12 cellular contexts compared by ENCODE assay signal in genomic region chr2:16218651-16219050, GRCh38.
DNase-seq lines count a peak whose midpoint lies in the region; ATAC-seq and TF ChIP-seq lines count a peak whose summit lies in the region.
"Had no signal": no experiment of that assay in that cellular context is flagged by ENCODE, and none has a peak within 500 bp of the region (broad histone marks: within the 10 kb centered on the region; RNA-seq: fewer than 3 reads in every experiment).

No MANE protein-coding gene starts in this region.

- TF ChIP-seq CTCF in LNCAP (IDR thresholded peaks at IDR 0.05) (peak; percentile 23; the same call in 1 of the 2 replicates), dorsolateral prefrontal cortex (IDR thresholded peaks at IDR 0.05 in 54 of 56, conservative IDR thresholded peaks at IDR 0.05 in 2 of 56; ENCODE audit: low read depth in 1 of 56, partially characterized antibody in 56 of 56) (peak in 30 of 56 donors; percentile 10 to 53 (median 32)), retinal pigment epithelial cell (conservative IDR thresholded peaks at IDR 0.05; ENCODE audit: low read depth, low read length) (peak; percentile 31)

- H3K27me3 Mint-ChIP-seq in activated CD4-positive, alpha-beta T cell treated with anti-CD3 and anti-CD28 coated beads for 36 hours = peaks cover 5% of the 10 kb centered on the region
- no peaks in the 10 kb centered on the region for H3K27me3 Mint-ChIP-seq in activated CD4-positive, alpha-beta T cell treated with anti-CD3 and anti-CD28 coated beads, Interleukin-2, amount 10 ng/mL, durations not matched to agents 24 days and 14 days
- H3K27me3 Mint-ChIP-seq: activated CD8-positive, alpha-beta memory T cell treated with anti-CD3 and anti-CD28 coated beads, Interleukin-2, amount 10 ng/mL, durations not matched to agents 7 days and 5 days had no signal

- no peak for ATAC-seq in activated CD4-positive, alpha-beta T cell treated with anti-CD3 and anti-CD28 coated beads for 36 hours
- ATAC-seq in HG02623 (IDR thresholded peaks at IDR 0.05; ENCODE audit: unreplicated experiment) = no peak
- no peak for ATAC-seq in HG03439 (IDR thresholded peaks at IDR 0.05; ENCODE audit: unreplicated experiment)
- ATAC-seq: activated CD8-positive, alpha-beta memory T cell treated with anti-CD3 and anti-CD28 coated beads, Interleukin-2, amount 10 ng/mL, durations not matched to agents 7 days and 5 days; stimulated activated memory B cell treated with anti-CD40 and anti-IgM and Interleukin-4, amounts not matched to agents 10 μg/mL and 1 μg/mL and 100 μg/mL, for 72 hours had no signal

- CTCF ChIA-PET in activated CD4-positive, alpha-beta T cell treated with anti-CD3 and anti-CD28 coated beads for 36 hours (lab: Charles Lee) = interaction anchor here (0.6 to 1.2 kb wide), 3 partner anchors 279 to 851 kb away, joined by 3 to 4 read pairs (median 3); no protein-coding TSS in a partner anchor

- POLR2A ChIA-PET in activated CD4-positive, alpha-beta T cell treated with anti-CD3 and anti-CD28 coated beads for 36 hours (lab: Charles Lee) = no interaction called here

- H3K27me3 ChIP-seq in dorsolateral prefrontal cortex = peaks cover 0 to 6% (median 0%) of the 10 kb centered on the region in 45 donors
- H3K27me3 ChIP-seq: MG63 had no signal

- H3K27ac Mint-ChIP-seq in activated CD4-positive, alpha-beta T cell treated with anti-CD3 and anti-CD28 coated beads for 36 hours = no peak overlapping the region
- no peak overlapping the region for H3K27ac Mint-ChIP-seq in activated CD4-positive, alpha-beta T cell treated with anti-CD3 and anti-CD28 coated beads, Interleukin-2, amount 10 ng/mL, durations not matched to agents 24 days and 14 days
- H3K27ac Mint-ChIP-seq: activated CD8-positive, alpha-beta memory T cell treated with anti-CD3 and anti-CD28 coated beads, Interleukin-2, amount 10 ng/mL, durations not matched to agents 7 days and 5 days; stimulated activated memory B cell treated with anti-CD40 and anti-IgM and Interleukin-4, amounts not matched to agents 10 μg/mL and 1 μg/mL and 100 μg/mL, for 72 hours had no signal

- peak; percentile 39 for DNase-seq in activated CD4-positive, alpha-beta T cell treated with anti-CD3 and anti-CD28 coated beads for 36 hours
- DNase-seq in activated CD4-positive, alpha-beta T cell treated with anti-CD3 and anti-CD28 coated beads, Interleukin-2, amount 10 ng/mL, durations not matched to agents 24 days and 14 days = no peak
- DNase-seq in dorsolateral prefrontal cortex = no peak
- DNase-seq in retinal pigment epithelial cell (ENCODE audit: low read depth) = no peak
- DNase-seq in amniotic stem cell (lab: John Stamatoyannopoulos, UW) = no peak
- DNase-seq: activated CD8-positive, alpha-beta memory T cell treated with anti-CD3 and anti-CD28 coated beads, Interleukin-2, amount 10 ng/mL, durations not matched to agents 7 days and 5 days; MG63 had no signal

- intact Hi-C loops in activated CD4-positive, alpha-beta T cell treated with anti-CD3 and anti-CD28 coated beads for 36 hours (cut with DNase I, micrococcal nuclease) = loop anchor here in 1 of 2 experiments (1.0 kb wide), 1 partner anchor 279 kb away; no protein-coding TSS in a partner anchor
- intact Hi-C loops in activated CD4-positive, alpha-beta T cell treated with anti-CD3 and anti-CD28 coated beads, Interleukin-2, amount 10 ng/mL, durations not matched to agents 24 days and 14 days (cut with micrococcal nuclease) = no loop called here
- intact Hi-C loops in dorsolateral prefrontal cortex (cut with DNase I) = loop anchor here (5.0 to 10.0 kb wide), 3 partner anchors 104 to 276 kb away; partner anchors contain the start of gene MYCN (in 2 of the 2)

- H3K36me3 Mint-ChIP-seq in activated CD4-positive, alpha-beta T cell treated with anti-CD3 and anti-CD28 coated beads for 36 hours (ENCODE audit: low read depth) = no peaks in the 10 kb centered on the region
- H3K36me3 Mint-ChIP-seq in activated CD4-positive, alpha-beta T cell treated with anti-CD3 and anti-CD28 coated beads, Interleukin-2, amount 10 ng/mL, durations not matched to agents 24 days and 14 days (ENCODE audit: low read depth) = no peaks in the 10 kb centered on the region
- H3K36me3 Mint-ChIP-seq: activated CD8-positive, alpha-beta memory T cell treated with anti-CD3 and anti-CD28 coated beads, Interleukin-2, amount 10 ng/mL, durations not matched to agents 7 days and 5 days; stimulated activated memory B cell treated with anti-CD40 and anti-IgM and Interleukin-4, amounts not matched to agents 10 μg/mL and 1 μg/mL and 100 μg/mL, for 72 hours had no signal

- no peaks in the 10 kb centered on the region for H3K4me1 Mint-ChIP-seq in activated CD4-positive, alpha-beta T cell treated with anti-CD3 and anti-CD28 coated beads for 36 hours
- H3K4me1 Mint-ChIP-seq in activated CD4-positive, alpha-beta T cell treated with anti-CD3 and anti-CD28 coated beads, Interleukin-2, amount 10 ng/mL, durations not matched to agents 24 days and 14 days = no peaks in the 10 kb centered on the region
- H3K4me1 Mint-ChIP-seq: activated CD8-positive, alpha-beta memory T cell treated with anti-CD3 and anti-CD28 coated beads, Interleukin-2, amount 10 ng/mL, durations not matched to agents 7 days and 5 days; stimulated activated memory B cell treated with anti-CD40 and anti-IgM and Interleukin-4, amounts not matched to agents 10 μg/mL and 1 μg/mL and 100 μg/mL, for 72 hours had no signal

- no peak overlapping the region for H3K4me3 Mint-ChIP-seq in activated CD4-positive, alpha-beta T cell treated with anti-CD3 and anti-CD28 coated beads for 36 hours
- no peak overlapping the region for H3K4me3 Mint-ChIP-seq in activated CD4-positive, alpha-beta T cell treated with anti-CD3 and anti-CD28 coated beads, Interleukin-2, amount 10 ng/mL, durations not matched to agents 24 days and 14 days
- H3K4me3 Mint-ChIP-seq: activated CD8-positive, alpha-beta memory T cell treated with anti-CD3 and anti-CD28 coated beads, Interleukin-2, amount 10 ng/mL, durations not matched to agents 7 days and 5 days; stimulated activated memory B cell treated with anti-CD40 and anti-IgM and Interleukin-4, amounts not matched to agents 10 μg/mL and 1 μg/mL and 100 μg/mL, for 72 hours had no signal

- H3K4me3 ChIP-seq in dorsolateral prefrontal cortex (no peak overlapping the region), retinal pigment epithelial cell (ENCODE audit: low read length) (no peak overlapping the region)
- H3K4me3 ChIP-seq: MG63 had no signal

- no peaks in the 10 kb centered on the region for H3K9me3 Mint-ChIP-seq in activated CD4-positive, alpha-beta T cell treated with anti-CD3 and anti-CD28 coated beads for 36 hours (ENCODE audit: low read depth)
- H3K9me3 Mint-ChIP-seq in activated CD4-positive, alpha-beta T cell treated with anti-CD3 and anti-CD28 coated beads, Interleukin-2, amount 10 ng/mL, durations not matched to agents 24 days and 14 days = no peaks in the 10 kb centered on the region

- no peak overlapping the region for H3K27ac ChIP-seq in dorsolateral prefrontal cortex
- H3K27ac ChIP-seq: epithelial cell of prostate had no signal
